In the genomic region with DNA sequence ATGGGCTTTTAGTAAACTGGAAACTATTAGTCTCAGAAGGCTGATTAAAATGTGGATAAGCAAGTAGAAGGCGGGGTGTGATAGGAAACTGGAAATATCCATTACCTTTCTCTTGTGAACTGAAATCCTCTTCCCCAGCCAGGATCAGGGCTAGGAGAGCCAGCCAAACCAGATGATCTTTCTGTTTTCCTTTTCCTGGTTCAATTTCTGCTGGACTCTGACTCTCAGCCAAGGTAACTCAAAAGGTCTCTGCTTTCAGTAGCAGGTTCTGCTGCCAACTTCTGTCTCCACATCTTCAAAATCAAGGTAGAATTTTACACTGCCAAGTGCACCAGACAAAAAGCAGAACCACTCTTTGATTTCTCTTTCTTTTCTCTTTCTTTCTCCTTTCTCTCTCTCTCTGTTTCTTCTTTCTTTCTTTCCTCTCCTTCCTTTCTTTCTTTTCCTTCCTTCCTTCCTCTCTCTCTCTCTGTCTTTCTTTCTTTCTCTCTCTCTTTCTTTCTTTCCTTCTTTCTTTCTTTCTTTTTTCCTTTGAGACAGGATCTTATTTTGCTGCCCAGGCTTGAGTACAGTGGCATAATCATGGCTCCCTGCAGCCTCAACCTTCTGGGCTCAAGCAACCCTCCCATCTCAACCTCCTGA, we compare ENCODE assay signal across 2 cellular contexts.
TF ChIP-seq lines count a peak whose summit lies in the region.

No MANE protein-coding gene starts in this region.

TF ChIP-seq in liver, 16 proteins besides CTCF, POLR2A, EP300 and RAD21 (continued from another document):
- TF ChIP-seq TAF1 (conservative IDR thresholded peaks at IDR 0.05) (no peak), JUND (IDR thresholded peaks at IDR 0.05) (peak in 1 of 2 donors; percentile 48), SP1 (IDR thresholded peaks at IDR 0.05) (peak; percentile 73), HNF4G (IDR thresholded peaks at IDR 0.05) (peak; percentile 47), HNF4A (conservative IDR thresholded peaks at IDR 0.05) (peak; percentile 87 to 91), RXRA (IDR thresholded peaks at IDR 0.05) (peak in 1 of 2 donors; percentile 69), EGR1 (IDR thresholded peaks at IDR 0.05; ENCODE audit: low read depth in 2 of 2) (peak in 1 of 2 donors; percentile 79)
- TF ChIP-seq, protein P1, sequence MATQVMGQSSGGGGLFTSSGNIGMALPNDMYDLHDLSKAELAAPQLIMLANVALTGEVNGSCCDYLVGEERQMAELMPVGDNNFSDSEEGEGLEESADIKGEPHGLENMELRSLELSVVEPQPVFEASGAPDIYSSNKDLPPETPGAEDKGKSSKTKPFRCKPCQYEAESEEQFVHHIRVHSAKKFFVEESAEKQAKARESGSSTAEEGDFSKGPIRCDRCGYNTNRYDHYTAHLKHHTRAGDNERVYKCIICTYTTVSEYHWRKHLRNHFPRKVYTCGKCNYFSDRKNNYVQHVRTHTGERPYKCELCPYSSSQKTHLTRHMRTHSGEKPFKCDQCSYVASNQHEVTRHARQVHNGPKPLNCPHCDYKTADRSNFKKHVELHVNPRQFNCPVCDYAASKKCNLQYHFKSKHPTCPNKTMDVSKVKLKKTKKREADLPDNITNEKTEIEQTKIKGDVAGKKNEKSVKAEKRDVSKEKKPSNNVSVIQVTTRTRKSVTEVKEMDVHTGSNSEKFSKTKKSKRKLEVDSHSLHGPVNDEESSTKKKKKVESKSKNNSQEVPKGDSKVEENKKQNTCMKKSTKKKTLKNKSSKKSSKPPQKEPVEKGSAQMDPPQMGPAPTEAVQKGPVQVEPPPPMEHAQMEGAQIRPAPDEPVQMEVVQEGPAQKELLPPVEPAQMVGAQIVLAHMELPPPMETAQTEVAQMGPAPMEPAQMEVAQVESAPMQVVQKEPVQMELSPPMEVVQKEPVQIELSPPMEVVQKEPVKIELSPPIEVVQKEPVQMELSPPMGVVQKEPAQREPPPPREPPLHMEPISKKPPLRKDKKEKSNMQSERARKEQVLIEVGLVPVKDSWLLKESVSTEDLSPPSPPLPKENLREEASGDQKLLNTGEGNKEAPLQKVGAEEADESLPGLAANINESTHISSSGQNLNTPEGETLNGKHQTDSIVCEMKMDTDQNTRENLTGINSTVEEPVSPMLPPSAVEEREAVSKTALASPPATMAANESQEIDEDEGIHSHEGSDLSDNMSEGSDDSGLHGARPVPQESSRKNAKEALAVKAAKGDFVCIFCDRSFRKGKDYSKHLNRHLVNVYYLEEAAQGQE (IDR thresholded peaks at IDR 0.05): peak; percentile 21
- TF ChIP-seq, protein P2, sequence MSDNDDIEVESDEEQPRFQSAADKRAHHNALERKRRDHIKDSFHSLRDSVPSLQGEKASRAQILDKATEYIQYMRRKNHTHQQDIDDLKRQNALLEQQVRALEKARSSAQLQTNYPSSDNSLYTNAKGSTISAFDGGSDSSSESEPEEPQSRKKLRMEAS (IDR thresholded peaks at IDR 0.05): peak; percentile 91
- TF ChIP-seq, protein P3, sequence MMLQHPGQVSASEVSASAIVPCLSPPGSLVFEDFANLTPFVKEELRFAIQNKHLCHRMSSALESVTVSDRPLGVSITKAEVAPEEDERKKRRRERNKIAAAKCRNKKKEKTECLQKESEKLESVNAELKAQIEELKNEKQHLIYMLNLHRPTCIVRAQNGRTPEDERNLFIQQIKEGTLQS (IDR thresholded peaks at IDR 0.05): no peak
- TF ChIP-seq, protein P4, sequence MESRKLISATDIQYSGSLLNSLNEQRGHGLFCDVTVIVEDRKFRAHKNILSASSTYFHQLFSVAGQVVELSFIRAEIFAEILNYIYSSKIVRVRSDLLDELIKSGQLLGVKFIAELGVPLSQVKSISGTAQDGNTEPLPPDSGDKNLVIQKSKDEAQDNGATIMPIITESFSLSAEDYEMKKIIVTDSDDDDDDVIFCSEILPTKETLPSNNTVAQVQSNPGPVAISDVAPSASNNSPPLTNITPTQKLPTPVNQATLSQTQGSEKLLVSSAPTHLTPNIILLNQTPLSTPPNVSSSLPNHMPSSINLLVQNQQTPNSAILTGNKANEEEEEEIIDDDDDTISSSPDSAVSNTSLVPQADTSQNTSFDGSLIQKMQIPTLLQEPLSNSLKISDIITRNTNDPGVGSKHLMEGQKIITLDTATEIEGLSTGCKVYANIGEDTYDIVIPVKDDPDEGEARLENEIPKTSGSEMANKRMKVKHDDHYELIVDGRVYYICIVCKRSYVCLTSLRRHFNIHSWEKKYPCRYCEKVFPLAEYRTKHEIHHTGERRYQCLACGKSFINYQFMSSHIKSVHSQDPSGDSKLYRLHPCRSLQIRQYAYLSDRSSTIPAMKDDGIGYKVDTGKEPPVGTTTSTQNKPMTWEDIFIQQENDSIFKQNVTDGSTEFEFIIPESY (IDR thresholded peaks at IDR 0.05): no peak

TF ChIP-seq in HepG2, 621 proteins besides CTCF, POLR2A, EP300 and RAD21 (continued from another document):
- TF ChIP-seq, protein P5, sequence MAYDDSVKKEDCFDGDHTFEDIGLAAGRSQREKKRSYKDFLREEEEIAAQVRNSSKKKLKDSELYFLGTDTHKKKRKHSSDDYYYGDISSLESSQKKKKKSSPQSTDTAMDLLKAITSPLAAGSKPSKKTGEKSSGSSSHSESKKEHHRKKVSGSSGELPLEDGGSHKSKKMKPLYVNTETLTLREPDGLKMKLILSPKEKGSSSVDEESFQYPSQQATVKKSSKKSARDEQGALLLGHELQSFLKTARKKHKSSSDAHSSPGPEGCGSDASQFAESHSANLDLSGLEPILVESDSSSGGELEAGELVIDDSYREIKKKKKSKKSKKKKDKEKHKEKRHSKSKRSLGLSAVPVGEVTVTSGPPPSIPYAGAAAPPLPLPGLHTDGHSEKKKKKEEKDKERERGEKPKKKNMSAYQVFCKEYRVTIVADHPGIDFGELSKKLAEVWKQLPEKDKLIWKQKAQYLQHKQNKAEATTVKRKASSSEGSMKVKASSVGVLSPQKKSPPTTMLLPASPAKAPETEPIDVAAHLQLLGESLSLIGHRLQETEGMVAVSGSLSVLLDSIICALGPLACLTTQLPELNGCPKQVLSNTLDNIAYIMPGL (CRISPR knock-in tag; IDR thresholded peaks at IDR 0.05; ENCODE audit: borderline replicate concordance in 1 of 2, low read depth in 1 of 2): no peak
- TF ChIP-seq NBN (conservative IDR thresholded peaks at IDR 0.05): no peak
- TF ChIP-seq ZNF792 (CRISPR knock-in tag; IDR thresholded peaks at IDR 0.05): no peak
- TF ChIP-seq, protein P6, sequence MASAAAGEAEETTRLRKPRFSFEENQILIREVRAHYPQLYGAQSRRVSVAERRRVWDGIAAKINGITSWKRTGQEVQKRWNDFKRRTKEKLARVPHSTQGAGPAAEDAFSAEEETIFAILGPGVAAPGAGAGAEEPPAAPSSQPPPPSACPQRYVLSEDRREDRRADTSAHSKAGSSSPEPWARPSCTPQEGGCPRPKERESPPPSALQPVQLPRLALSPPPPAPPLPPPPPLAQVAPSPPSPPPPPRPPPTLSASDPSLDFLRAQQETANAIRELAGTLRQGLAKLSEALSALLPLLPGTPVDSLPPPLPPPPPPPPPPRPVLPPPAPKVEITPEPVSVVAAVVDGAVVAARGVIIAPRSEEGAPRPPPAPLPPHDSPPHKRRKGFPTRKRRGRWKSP (CRISPR knock-in tag; IDR thresholded peaks at IDR 0.05): no peak
- TF ChIP-seq, protein P7, sequence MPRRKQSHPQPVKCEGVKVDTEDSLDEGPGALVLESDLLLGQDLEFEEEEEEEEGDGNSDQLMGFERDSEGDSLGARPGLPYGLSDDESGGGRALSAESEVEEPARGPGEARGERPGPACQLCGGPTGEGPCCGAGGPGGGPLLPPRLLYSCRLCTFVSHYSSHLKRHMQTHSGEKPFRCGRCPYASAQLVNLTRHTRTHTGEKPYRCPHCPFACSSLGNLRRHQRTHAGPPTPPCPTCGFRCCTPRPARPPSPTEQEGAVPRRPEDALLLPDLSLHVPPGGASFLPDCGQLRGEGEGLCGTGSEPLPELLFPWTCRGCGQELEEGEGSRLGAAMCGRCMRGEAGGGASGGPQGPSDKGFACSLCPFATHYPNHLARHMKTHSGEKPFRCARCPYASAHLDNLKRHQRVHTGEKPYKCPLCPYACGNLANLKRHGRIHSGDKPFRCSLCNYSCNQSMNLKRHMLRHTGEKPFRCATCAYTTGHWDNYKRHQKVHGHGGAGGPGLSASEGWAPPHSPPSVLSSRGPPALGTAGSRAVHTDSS (CRISPR knock-in tag; conservative IDR thresholded peaks at IDR 0.05): no peak
- TF ChIP-seq CHCHD3 (CRISPR knock-in tag; IDR thresholded peaks at IDR 0.05): no peak
- TF ChIP-seq, protein P8, sequence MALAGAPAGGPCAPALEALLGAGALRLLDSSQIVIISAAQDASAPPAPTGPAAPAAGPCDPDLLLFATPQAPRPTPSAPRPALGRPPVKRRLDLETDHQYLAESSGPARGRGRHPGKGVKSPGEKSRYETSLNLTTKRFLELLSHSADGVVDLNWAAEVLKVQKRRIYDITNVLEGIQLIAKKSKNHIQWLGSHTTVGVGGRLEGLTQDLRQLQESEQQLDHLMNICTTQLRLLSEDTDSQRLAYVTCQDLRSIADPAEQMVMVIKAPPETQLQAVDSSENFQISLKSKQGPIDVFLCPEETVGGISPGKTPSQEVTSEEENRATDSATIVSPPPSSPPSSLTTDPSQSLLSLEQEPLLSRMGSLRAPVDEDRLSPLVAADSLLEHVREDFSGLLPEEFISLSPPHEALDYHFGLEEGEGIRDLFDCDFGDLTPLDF (CRISPR knock-in tag; IDR thresholded peaks at IDR 0.05): no peak
- no peak for TF ChIP-seq YEATS2 (CRISPR knock-in tag; IDR thresholded peaks at IDR 0.05; ENCODE audit: borderline replicate concordance)
- no peak for TF ChIP-seq NR2F2 (IDR thresholded peaks at IDR 0.05; ENCODE audit: borderline replicate concordance, low read depth)
- no peak for TF ChIP-seq ZBTB7A (CRISPR knock-in tag; IDR thresholded peaks at IDR 0.05)
- no peak for TF ChIP-seq NFYB (CRISPR knock-in tag; IDR thresholded peaks at IDR 0.05)
- TF ChIP-seq ZBTB42 (CRISPR knock-in tag; IDR thresholded peaks at IDR 0.05): no peak
- TF ChIP-seq TAF1 (CRISPR knock-in tag; IDR thresholded peaks at IDR 0.05): no peak
- no peak for TF ChIP-seq ZNF746 (CRISPR knock-in tag; IDR thresholded peaks at IDR 0.05)
